Comparison of ENCODE assay signal across 1 cellular context in the genomic region with DNA sequence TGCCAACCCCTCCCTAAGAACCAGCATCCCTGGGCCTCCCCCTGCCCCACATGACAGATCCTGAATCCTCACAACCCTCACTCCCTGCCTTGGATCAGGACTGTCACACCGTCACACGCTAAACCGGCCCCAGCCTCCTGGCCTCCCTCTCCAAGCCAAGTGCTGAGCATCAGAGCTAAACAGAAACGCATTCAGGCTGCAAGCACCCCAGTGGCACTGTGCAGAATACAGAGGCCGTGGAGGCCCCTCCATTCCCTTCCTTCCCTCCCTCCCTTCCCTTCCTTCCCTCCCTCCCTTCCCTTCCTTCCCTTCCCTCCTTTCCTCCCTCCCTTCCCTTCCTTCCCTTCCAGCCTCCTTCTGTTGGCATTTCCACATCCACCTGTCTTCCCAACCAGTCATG.
TF ChIP-seq lines count a peak whose summit lies in the region.

No MANE protein-coding gene starts in this region.

TF ChIP-seq in K562, 482 proteins besides CTCF, POLR2A, EP300 and RAD21:
- TF ChIP-seq MAFK (IDR thresholded peaks at IDR 0.05; ENCODE audit: low read length) (no peak), BHLHE40 (IDR thresholded peaks at IDR 0.05; ENCODE audit: low read length) (no peak), POLR2G (IDR thresholded peaks at IDR 0.05; ENCODE audit: low read depth, low read length) (0 out of 2 replicates have a peak, but pooled peaks have one; percentile 5), RNF2 (IDR thresholded peaks at IDR 0.05) (no peak)
- TF ChIP-seq, protein P1, sequence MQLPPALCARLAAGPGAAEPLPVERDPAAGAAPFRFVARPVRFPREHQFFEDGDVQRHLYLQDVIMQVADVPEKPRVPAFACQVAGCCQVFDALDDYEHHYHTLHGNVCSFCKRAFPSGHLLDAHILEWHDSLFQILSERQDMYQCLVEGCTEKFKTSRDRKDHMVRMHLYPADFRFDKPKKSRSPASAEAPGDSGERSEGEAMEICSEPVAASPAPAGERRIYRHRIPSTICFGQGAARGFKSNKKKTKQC (CRISPR knock-in tag; IDR thresholded peaks at IDR 0.05), result no peak
- TF ChIP-seq, protein P2, sequence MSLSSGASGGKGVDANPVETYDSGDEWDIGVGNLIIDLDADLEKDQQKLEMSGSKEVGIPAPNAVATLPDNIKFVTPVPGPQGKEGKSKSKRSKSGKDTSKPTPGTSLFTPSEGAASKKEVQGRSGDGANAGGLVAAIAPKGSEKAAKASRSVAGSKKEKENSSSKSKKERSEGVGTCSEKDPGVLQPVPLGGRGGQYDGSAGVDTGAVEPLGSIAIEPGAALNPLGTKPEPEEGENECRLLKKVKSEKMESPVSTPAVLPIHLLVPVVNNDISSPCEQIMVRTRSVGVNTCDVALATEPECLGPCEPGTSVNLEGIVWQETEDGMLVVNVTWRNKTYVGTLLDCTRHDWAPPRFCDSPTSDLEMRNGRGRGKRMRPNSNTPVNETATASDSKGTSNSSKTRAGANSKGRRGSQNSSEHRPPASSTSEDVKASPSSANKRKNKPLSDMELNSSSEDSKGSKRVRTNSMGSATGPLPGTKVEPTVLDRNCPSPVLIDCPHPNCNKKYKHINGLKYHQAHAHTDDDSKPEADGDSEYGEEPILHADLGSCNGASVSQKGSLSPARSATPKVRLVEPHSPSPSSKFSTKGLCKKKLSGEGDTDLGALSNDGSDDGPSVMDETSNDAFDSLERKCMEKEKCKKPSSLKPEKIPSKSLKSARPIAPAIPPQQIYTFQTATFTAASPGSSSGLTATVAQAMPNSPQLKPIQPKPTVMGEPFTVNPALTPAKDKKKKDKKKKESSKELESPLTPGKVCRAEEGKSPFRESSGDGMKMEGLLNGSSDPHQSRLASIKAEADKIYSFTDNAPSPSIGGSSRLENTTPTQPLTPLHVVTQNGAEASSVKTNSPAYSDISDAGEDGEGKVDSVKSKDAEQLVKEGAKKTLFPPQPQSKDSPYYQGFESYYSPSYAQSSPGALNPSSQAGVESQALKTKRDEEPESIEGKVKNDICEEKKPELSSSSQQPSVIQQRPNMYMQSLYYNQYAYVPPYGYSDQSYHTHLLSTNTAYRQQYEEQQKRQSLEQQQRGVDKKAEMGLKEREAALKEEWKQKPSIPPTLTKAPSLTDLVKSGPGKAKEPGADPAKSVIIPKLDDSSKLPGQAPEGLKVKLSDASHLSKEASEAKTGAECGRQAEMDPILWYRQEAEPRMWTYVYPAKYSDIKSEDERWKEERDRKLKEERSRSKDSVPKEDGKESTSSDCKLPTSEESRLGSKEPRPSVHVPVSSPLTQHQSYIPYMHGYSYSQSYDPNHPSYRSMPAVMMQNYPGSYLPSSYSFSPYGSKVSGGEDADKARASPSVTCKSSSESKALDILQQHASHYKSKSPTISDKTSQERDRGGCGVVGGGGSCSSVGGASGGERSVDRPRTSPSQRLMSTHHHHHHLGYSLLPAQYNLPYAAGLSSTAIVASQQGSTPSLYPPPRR (CRISPR knock-in tag; IDR thresholded peaks at IDR 0.05; ENCODE audit: borderline replicate concordance), result no peak
